8 cellular contexts compared by ENCODE assay signal in genomic region chr17:80545499-80545826, GRCh38. TPM values are rescaled to one million over a fixed set of nuclear protein-coding genes. Genes with fewer than 3 reads are reported as not detected.
DNase-seq lines count a peak whose midpoint lies in the region; ATAC-seq, FAIRE-seq and TF ChIP-seq lines count a peak whose summit lies in the region.

No MANE protein-coding gene starts in this region.

- H3K4me1 ChIP-seq in kidney (ENCODE audit: control insufficient read depth in 1 of 2, insufficient read depth in 1 of 2, low read depth in 1 of 2, low read length in 2 of 2) (peaks cover 0 to 9% of the 10 kb centered on the region in 2 donors), thoracic aorta (ENCODE audit: control insufficient read depth in 1 of 2, low read depth in 2 of 2) (peaks cover 16 to 18% of the 10 kb centered on the region in 2 donors)

- H3K27me3 Mint-ChIP-seq in activated CD4-positive, alpha-beta T cell treated with anti-CD3 and anti-CD28 coated beads, Interleukin-2, amount 10 ng/mL, durations not matched to agents 7 days and 5 days, result peaks cover 9% of the 10 kb centered on the region
- peaks cover 3% of the 10 kb centered on the region for H3K27me3 Mint-ChIP-seq in activated T-helper 17 cell treated with anti-CD3 and anti-CD28 coated beads, Interleukin-2, amount 50 U/mL, for 72 hours

- TF ChIP-seq CTCF in kidney (IDR thresholded peaks at IDR 0.05; ENCODE audit: borderline replicate concordance, extremely low read depth, insufficient read depth) (no peak), thoracic aorta (IDR thresholded peaks at IDR 0.05) (no peak)

- DNase-seq in activated CD4-positive, alpha-beta T cell treated with anti-CD3 and anti-CD28 coated beads, Interleukin-2, amount 10 ng/mL, durations not matched to agents 7 days and 5 days, result no peak
- DNase-seq in activated CD4-positive, alpha-beta T cell treated with anti-CD3 and anti-CD28 coated beads, Interleukin-2, amount 50 U/mL, for 4 hours, result no peak
- DNase-seq in kidney, result no peak
- no peak for DNase-seq in thoracic aorta (ENCODE audit: low spot score)
- DNase-seq in activated CD4-positive, CD25-positive, alpha-beta regulatory T cell treated with anti-CD3 and anti-CD28 coated beads, Interleukin-2, amount 50 U/mL, for 72 hours, result no peak

- no peak overlapping the region for H3K27ac ChIP-seq in kidney (ENCODE audit: low read depth in 2 of 2, low read length in 2 of 2)
- H3K27ac ChIP-seq in thoracic aorta, result peak overlapping the region in 1 of 2 donors; percentile 79

- H3K27me3 ChIP-seq in thoracic aorta (replicated peaks; ENCODE audit: insufficient read depth), result no peaks in the 10 kb centered on the region

- peak overlapping the region; percentile 68 to 98 for H3K9ac ChIP-seq in kidney (ENCODE audit: low read length in 2 of 2)

- H3K27ac Mint-ChIP-seq in activated CD4-positive, alpha-beta T cell treated with anti-CD3 and anti-CD28 coated beads, Interleukin-2, amount 10 ng/mL, durations not matched to agents 7 days and 5 days, result peak overlapping the region; percentile 91
- H3K27ac Mint-ChIP-seq in activated T-helper 17 cell treated with anti-CD3 and anti-CD28 coated beads, Interleukin-2, amount 50 U/mL, for 72 hours, result peak overlapping the region; percentile 96

- H3K9me3 ChIP-seq in kidney (ENCODE audit: control insufficient read depth in 1 of 2, low read length in 2 of 2) (no peaks in the 10 kb centered on the region), thoracic aorta (no peaks in the 10 kb centered on the region)

- intact Hi-C loops in kidney (cut with DNase I), result no loop called here

- POLR2A ChIA-PET in activated CD4-positive, alpha-beta T cell treated with anti-CD3 and anti-CD28 coated beads, Interleukin-2, amount 10 ng/mL, durations not matched to agents 7 days and 5 days (lab: Charles Lee), result no interaction called here

- H3K36me3 Mint-ChIP-seq in activated CD4-positive, alpha-beta T cell treated with anti-CD3 and anti-CD28 coated beads, Interleukin-2, amount 10 ng/mL, durations not matched to agents 7 days and 5 days (ENCODE audit: low read depth), result no peaks in the 10 kb centered on the region
- peaks cover 4% of the 10 kb centered on the region for H3K36me3 Mint-ChIP-seq in activated T-helper 17 cell treated with anti-CD3 and anti-CD28 coated beads, Interleukin-2, amount 50 U/mL, for 72 hours (ENCODE audit: low read depth)

- CTCF ChIA-PET in activated CD4-positive, alpha-beta T cell treated with anti-CD3 and anti-CD28 coated beads, Interleukin-2, amount 10 ng/mL, durations not matched to agents 7 days and 5 days (lab: Charles Lee), result interaction anchor here (1.2 to 1.7 kb wide), 4 partner anchors 10 to 21 kb away, joined by 3 to 5 read pairs (median 4); no protein-coding TSS in a partner anchor

- no peak for ATAC-seq in activated T-helper 17 cell treated with anti-CD3 and anti-CD28 coated beads, Interleukin-2, amount 50 U/mL, for 72 hours (replicated peaks)
- no peak for ATAC-seq in thoracic aorta (ENCODE audit: insufficient number of reproducible peaks, low FRiP score, low read depth)
- ATAC-seq in activated CD4-positive, CD25-positive, alpha-beta regulatory T cell treated with anti-CD3 and anti-CD28 coated beads, Interleukin-2, amount 50 U/mL, for 24 hours, result no peak
- no peak for ATAC-seq in GM18867 (IDR thresholded peaks at IDR 0.05; ENCODE audit: unreplicated experiment)

- H3K4me3 Mint-ChIP-seq in activated CD4-positive, alpha-beta T cell treated with anti-CD3 and anti-CD28 coated beads, Interleukin-2, amount 10 ng/mL, durations not matched to agents 7 days and 5 days, result peak overlapping the region; percentile 86
- peak overlapping the region; percentile 90 for H3K4me3 Mint-ChIP-seq in activated T-helper 17 cell treated with anti-CD3 and anti-CD28 coated beads, Interleukin-2, amount 50 U/mL, for 72 hours

- peaks cover 39% of the 10 kb centered on the region for H3K4me1 Mint-ChIP-seq in activated CD4-positive, alpha-beta T cell treated with anti-CD3 and anti-CD28 coated beads, Interleukin-2, amount 10 ng/mL, durations not matched to agents 7 days and 5 days
- H3K4me1 Mint-ChIP-seq in activated T-helper 17 cell treated with anti-CD3 and anti-CD28 coated beads, Interleukin-2, amount 50 U/mL, for 72 hours, result peaks cover 10% of the 10 kb centered on the region

- H3K9me3 Mint-ChIP-seq in activated CD4-positive, alpha-beta T cell treated with anti-CD3 and anti-CD28 coated beads, Interleukin-2, amount 10 ng/mL, durations not matched to agents 7 days and 5 days, result no peaks in the 10 kb centered on the region
- no peaks in the 10 kb centered on the region for H3K9me3 Mint-ChIP-seq in activated T-helper 17 cell treated with anti-CD3 and anti-CD28 coated beads, Interleukin-2, amount 50 U/mL, for 72 hours

- FAIRE-seq in kidney (lab: Jason Lieb, UNC), result no peak

- H3K36me3 ChIP-seq in kidney (ENCODE audit: control insufficient read depth in 1 of 2, insufficient read depth in 2 of 2, low read length in 2 of 2) (peaks cover 0 to 2% of the 10 kb centered on the region in 2 donors), thoracic aorta (no peaks in the 10 kb centered on the region)

- peak overlapping the region; percentile 90 to 99 for H3K4me3 ChIP-seq in kidney (ENCODE audit: low read length in 2 of 2)
- peak overlapping the region; percentile 99 for H3K4me3 ChIP-seq in thoracic aorta

RNA-seq across cellular contexts. Expression of gene RPTOR, which starts 0.8 kb away (rescaled TPM):
- total RNA-seq in activated CD4-positive, alpha-beta T cell treated with anti-CD3 and anti-CD28 coated beads, Interleukin-2, amount 10 ng/mL, durations not matched to agents 7 days and 5 days, result 10 to 100 TPM; 48.7 to 58.2 TPM
- 100 to 1,000 TPM in 1 of 2 donors, 10 to 100 TPM in 1; 62.0 to 228 TPM for total RNA-seq in activated T-helper 17 cell treated with anti-CD3 and anti-CD28 coated beads, Interleukin-2, amount 50 U/mL, for 72 hours
- total RNA-seq in kidney, result 37.6 TPM
- 5.5 TPM for polyA plus RNA-seq in kidney (ENCODE audit: insufficient read depth, low read depth, low replicate concordance)
- total RNA-seq in thoracic aorta, result 10 to 100 TPM; 42.0 to 47.4 TPM
